ENCODE assay signal across 19 cellular contexts in the genomic region with DNA sequence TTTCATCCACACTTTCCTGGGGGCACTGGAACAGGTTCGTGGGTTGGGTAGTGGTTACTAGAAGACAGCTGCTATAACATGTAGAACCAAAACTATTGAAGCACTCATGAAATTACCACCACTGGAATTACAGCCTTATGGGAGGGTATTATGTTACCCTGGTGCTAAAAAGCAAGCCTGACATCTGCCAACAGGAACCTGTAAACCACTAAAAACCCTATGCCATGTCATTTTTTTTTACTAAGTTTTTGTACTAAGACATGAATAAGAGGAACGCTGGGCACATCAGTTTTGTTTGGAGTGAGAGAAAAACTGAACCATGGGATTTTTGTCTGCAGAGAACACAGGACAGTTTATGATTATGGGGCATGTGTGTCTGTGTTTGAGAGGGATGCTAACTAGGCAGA. TPM values are rescaled to one million over a fixed set of nuclear protein-coding genes. Genes with fewer than 3 reads are reported as not detected.
"Had no signal": no experiment of that assay in that cellular context is flagged by ENCODE, and none has a peak within 500 bp of the region (broad histone marks: within the 10 kb centered on the region; RNA-seq: fewer than 3 reads in every experiment).

No MANE protein-coding gene starts in this region.

- H3K36me3 Mint-ChIP-seq: mesothelial cell of epicardium had no signal

- H3K27me3 ChIP-seq: body of pancreas, esophagus squamous epithelium, heart right ventricle, left lung, tibial artery had no signal

- H3K4me1 ChIP-seq: heart right ventricle, left lung had no signal

- H3K9me3 ChIP-seq: body of pancreas, esophagus squamous epithelium, heart right ventricle, left lung, tibial artery had no signal

- ATAC-seq: activated CD8-positive, alpha-beta T cell treated with anti-CD3 and anti-CD28 coated beads, Interleukin-2, amount 10 ng/mL, durations not matched to agents 7 days and 5 days; body of pancreas; heart right ventricle; left lung had no signal

- H3K9me3 Mint-ChIP-seq: activated CD4-positive, alpha-beta T cell treated with anti-CD3 and anti-CD28 coated beads, Interleukin-2, amount 10 ng/mL, durations not matched to agents 24 days and 14 days; activated naive CD4-positive, alpha-beta T cell treated with anti-CD3 and anti-CD28 coated beads for 36 hours; activated T-cell treated with anti-CD3 and anti-CD28 coated beads, Interleukin-2, amount 50 U/mL, for 24 hours; mesothelial cell of epicardium had no signal

- H3K27ac Mint-ChIP-seq: activated CD4-positive, alpha-beta T cell treated with anti-CD3 and anti-CD28 coated beads, Interleukin-2, amount 10 ng/mL, durations not matched to agents 24 days and 14 days; activated CD8-positive, alpha-beta T cell treated with anti-CD3 and anti-CD28 coated beads, Interleukin-2, amount 10 ng/mL, durations not matched to agents 7 days and 5 days; activated naive CD4-positive, alpha-beta T cell treated with anti-CD3 and anti-CD28 coated beads for 36 hours; activated T-cell treated with anti-CD3 and anti-CD28 coated beads, Interleukin-2, amount 50 U/mL, for 24 hours; mesothelial cell of epicardium; progenitor cell of endocrine pancreas had no signal

- H3K27me3 Mint-ChIP-seq: activated T-cell treated with anti-CD3 and anti-CD28 coated beads, Interleukin-2, amount 50 U/mL, for 24 hours; progenitor cell of endocrine pancreas had no signal

- H3K4me1 Mint-ChIP-seq: activated CD4-positive, alpha-beta T cell treated with anti-CD3 and anti-CD28 coated beads, Interleukin-2, amount 10 ng/mL, durations not matched to agents 24 days and 14 days had no signal

- H3K4me3 ChIP-seq: body of pancreas, esophagus squamous epithelium, heart right ventricle, left lung, tibial artery had no signal

- DNase-seq: activated CD4-positive, alpha-beta T cell treated with anti-CD3 and anti-CD28 coated beads, Interleukin-2, amount 10 ng/mL, durations not matched to agents 24 days and 14 days; activated CD8-positive, alpha-beta T cell treated with anti-CD3 and anti-CD28 coated beads, Interleukin-2, amount 10 ng/mL, durations not matched to agents 7 days and 5 days; activated naive CD4-positive, alpha-beta T cell treated with anti-CD3 and anti-CD28 coated beads for 36 hours; activated T-cell treated with anti-CD3 and anti-CD28 coated beads, Interleukin-2, amount 50 U/mL, for 24 hours; body of pancreas; dermis blood vessel endothelial cell; effector memory CD4-positive, alpha-beta T cell; esophagus squamous epithelium; heart right ventricle; left lung; occipital lobe; stimulated activated CD4-positive, alpha-beta T cell treated with anti-CD3 and anti-CD28 coated beads, Interleukin-12 subunit alpha, Interleukin-12 subunit beta, amount 100 ng/mL, for 4 hours; stimulated activated CD4-positive, alpha-beta T cell treated with anti-CD3 and anti-CD28 coated beads, Interleukin-1b, Interleukin-23, amount 100 ng/mL, for 48 hours; stimulated activated CD8-positive, alpha-beta memory T cell treated with anti-CD3 and anti-CD28 coated beads, Interleukin-4, amount 100 ng/mL, for 48 hours; stimulated activated naive CD4-positive, alpha-beta T cell treated with Interleukin-2 at 50 U/mL for 16 hours; tibial artery had no signal

- H3K27ac ChIP-seq: esophagus squamous epithelium, heart right ventricle, left lung, tibial artery had no signal

- H3K36me3 ChIP-seq: esophagus squamous epithelium, heart right ventricle, left lung, tibial artery had no signal

- H3K4me3 Mint-ChIP-seq: activated CD4-positive, alpha-beta T cell treated with anti-CD3 and anti-CD28 coated beads, Interleukin-2, amount 10 ng/mL, durations not matched to agents 24 days and 14 days; activated CD8-positive, alpha-beta T cell treated with anti-CD3 and anti-CD28 coated beads, Interleukin-2, amount 10 ng/mL, durations not matched to agents 7 days and 5 days; activated naive CD4-positive, alpha-beta T cell treated with anti-CD3 and anti-CD28 coated beads for 36 hours; activated T-cell treated with anti-CD3 and anti-CD28 coated beads, Interleukin-2, amount 50 U/mL, for 24 hours; mesothelial cell of epicardium had no signal

RNA-seq across cellular contexts. Expression of a gene that starts 4.8 kb away (rescaled TPM):
- total RNA-seq: mesothelial cell of epicardium, progenitor cell of endocrine pancreas had no signal
- polyA plus RNA-seq: neural cell had no signal
